In genomic region chrX:39725114-39725513, GRCh38 we compare ENCODE assay signal across 14 cellular contexts.
DNase-seq lines count a peak whose midpoint lies in the region; ATAC-seq, FAIRE-seq and TF ChIP-seq lines count a peak whose summit lies in the region.
"Had no signal": no experiment of that assay in that cellular context is flagged by ENCODE, and none has a peak within 500 bp of the region (broad histone marks: within the 10 kb centered on the region; RNA-seq: fewer than 3 reads in every experiment).

No MANE protein-coding gene starts in this region.

- intact Hi-C loops in Caco-2 (cut with micrococcal nuclease; ENCODE audit: unreplicated experiment): no loop called here

- POLR2A ChIA-PET in Caco-2 (lab: Charles Lee): no interaction called here

- H3K4me3 Mint-ChIP-seq in Caco-2 (ENCODE audit: unreplicated experiment): no peak overlapping the region
- no peak overlapping the region for H3K4me3 Mint-ChIP-seq in T-helper 2 cell treated with Interferon-gamma antibody and Interleukin-4, amounts not matched to agents 5 μg/mL and 100 μg/mL, for 36 hours
- H3K4me3 Mint-ChIP-seq: CD14-positive monocyte; CD8-positive, alpha-beta T cell had no signal

- H3K4me1 ChIP-seq in Caco-2: no peaks in the 10 kb centered on the region; the same call in 1 of the 2 replicates
- peaks cover 0 to 6% of the 10 kb centered on the region in 2 donors for H3K4me1 ChIP-seq in small intestine (ENCODE audit: control insufficient read depth in 2 of 2, insufficient read depth in 1 of 2, low read depth in 1 of 2, low read length in 1 of 2)

- H3K9me3 Mint-ChIP-seq in Caco-2 (ENCODE audit: unreplicated experiment): no peaks in the 10 kb centered on the region
- H3K9me3 Mint-ChIP-seq in T-helper 2 cell treated with Interferon-gamma antibody and Interleukin-4, amounts not matched to agents 5 μg/mL and 100 μg/mL, for 36 hours: no peaks in the 10 kb centered on the region
- H3K9me3 Mint-ChIP-seq: CD8-positive, alpha-beta T cell had no signal

- no peaks in the 10 kb centered on the region for H3K27me3 ChIP-seq in Caco-2 (replicated peaks; ENCODE audit: control insufficient read depth, insufficient read depth, low read length)
- no peaks in the 10 kb centered on the region for H3K27me3 ChIP-seq in small intestine (ENCODE audit: control insufficient read depth in 2 of 2, insufficient read depth in 2 of 2, low read length in 2 of 2)
- H3K27me3 ChIP-seq: BE2C had no signal

- H3K36me3 ChIP-seq in Caco-2 (ENCODE audit: control insufficient read depth, insufficient read depth, low read length): no peaks in the 10 kb centered on the region
- H3K36me3 ChIP-seq in small intestine (ENCODE audit: control insufficient read depth in 2 of 2, insufficient read depth in 2 of 2, low read length in 2 of 2): no peaks in the 10 kb centered on the region
- H3K36me3 ChIP-seq: BE2C had no signal

- peaks cover 10% of the 10 kb centered on the region for H3K4me1 Mint-ChIP-seq in Caco-2 (ENCODE audit: low read depth, unreplicated experiment)
- peaks cover 5% of the 10 kb centered on the region for H3K4me1 Mint-ChIP-seq in T-helper 2 cell treated with Interferon-gamma antibody and Interleukin-4, amounts not matched to agents 5 μg/mL and 100 μg/mL, for 36 hours (ENCODE audit: low read depth)

- H3K36me3 Mint-ChIP-seq in Caco-2 (ENCODE audit: insufficient read depth, unreplicated experiment): peaks cover 5% of the 10 kb centered on the region
- H3K36me3 Mint-ChIP-seq in T-helper 2 cell treated with Interferon-gamma antibody and Interleukin-4, amounts not matched to agents 5 μg/mL and 100 μg/mL, for 36 hours (ENCODE audit: low read depth): no peaks in the 10 kb centered on the region
- H3K36me3 Mint-ChIP-seq: CD14-positive monocyte; CD8-positive, alpha-beta T cell had no signal

- CTCF ChIA-PET in Caco-2 (lab: Charles Lee): no interaction called here

- H3K9me3 ChIP-seq in Caco-2 (no peaks in the 10 kb centered on the region), small intestine (ENCODE audit: control insufficient read depth, low read depth) (no peaks in the 10 kb centered on the region)
- H3K9me3 ChIP-seq: BE2C had no signal

- no peak overlapping the region for H3K4me3 ChIP-seq in Caco-2 (ENCODE audit: low read depth, low read length)
- no peak overlapping the region for H3K4me3 ChIP-seq in small intestine (ENCODE audit: low read depth in 1 of 2, low read length in 2 of 2)
- H3K4me3 ChIP-seq: A549, K562 had no signal

- no peak for TF ChIP-seq CTCF in Caco-2 (IDR thresholded peaks at IDR 0.05; ENCODE audit: insufficient read depth in 1 of 2, low read depth in 1 of 2, low read length in 1 of 2, severe bottlenecking in 1 of 2, unreplicated experiment in 1 of 2)

- DNase-seq in Caco-2 (peak; percentile 39 to 73), HuH-7 (ENCODE audit: low spot score) (peak; percentile 44), islet precursor cell (peak; percentile 32), small intestine (peak; percentile 34), OCI-M1 (lab: John Stamatoyannopoulos, UW) (no peak)
- no peak for DNase-seq in T-helper 2 cell treated with Interferon-gamma antibody and Interleukin-4, amounts not matched to agents 5 μg/mL and 100 μg/mL, for 36 hours (ENCODE audit: low spot score)
- DNase-seq: BE2C; CD8-positive, alpha-beta T cell; GF-D8 had no signal

- FAIRE-seq in small intestine (lab: Jason Lieb, UNC): no peak
- FAIRE-seq: A549, H54, K562 had no signal

- WGBS in small intestine, 3 donors: 29 to 85% (median 79%) methylated on average over 3 to 4 of the region's 4 CpGs

- no peaks in the 10 kb centered on the region for H3K27me3 Mint-ChIP-seq in Caco-2 (ENCODE audit: insufficient read depth, unreplicated experiment)
- peaks cover 2% of the 10 kb centered on the region for H3K27me3 Mint-ChIP-seq in T-helper 2 cell treated with Interferon-gamma antibody and Interleukin-4, amounts not matched to agents 5 μg/mL and 100 μg/mL, for 36 hours (ENCODE audit: low read depth)

- H3K27ac Mint-ChIP-seq in Caco-2 (ENCODE audit: unreplicated experiment): no peak overlapping the region
- H3K27ac Mint-ChIP-seq in T-helper 2 cell treated with Interferon-gamma antibody and Interleukin-4, amounts not matched to agents 5 μg/mL and 100 μg/mL, for 36 hours: no peak overlapping the region
- H3K27ac Mint-ChIP-seq: CD14-positive monocyte; CD8-positive, alpha-beta T cell had no signal

- H3K27ac ChIP-seq in small intestine (ENCODE audit: low read depth in 1 of 2, low read length in 1 of 2): no peak overlapping the region
- H3K27ac ChIP-seq: A549 had no signal

- BruUV-seq in Caco-2 (replicated peaks; lab: Mats Ljungman, UMichigan): no TSS peak

- ATAC-seq in HG02571 (IDR thresholded peaks at IDR 0.05; ENCODE audit: unreplicated experiment): no peak
- ATAC-seq: A549 had no signal

Comparison
In these comparisons a context has a peak if more than half of its experiments do, and no peak if none do; other contexts are left out.
1. DNase-seq: peak in Caco-2 (2 of 2), HuH-7 (single experiment), islet precursor cell (single experiment) and small intestine (single experiment); none in OCI-M1 (single experiment) and T-helper 2 cell treated with Interferon-gamma antibody and Interleukin-4, amounts not matched to agents 5 μg/mL and 100 μg/mL, for 36 hours (single experiment).